In genomic region chr2:30106543-30106942, GRCh38 we compare ENCODE assay signal across 20 cellular contexts. TPM values are rescaled to one million over a fixed set of nuclear protein-coding genes. Genes with fewer than 3 reads are reported as not detected.
DNase-seq lines count a peak whose midpoint lies in the region; TF ChIP-seq lines count a peak whose summit lies in the region.
"Had no signal": no experiment of that assay in that cellular context is flagged by ENCODE, and none has a peak within 500 bp of the region (broad histone marks: within the 10 kb centered on the region; RNA-seq: fewer than 3 reads in every experiment).

No MANE protein-coding gene starts in this region.

- no peak overlapping the region for H2AFZ ChIP-seq in neuronal stem cell (ENCODE audit: low read length)

- no peak overlapping the region for H3K9ac ChIP-seq in neuronal stem cell (ENCODE audit: low read depth, low read length, poor library complexity)

- peak overlapping the region; percentile 67 for H2AK5ac ChIP-seq in neuronal stem cell (ENCODE audit: low read depth, low read length)

- no peak overlapping the region for H3K27ac ChIP-seq in neuronal stem cell (replicated peaks; ENCODE audit: low read length)
- H3K27ac ChIP-seq: adrenal gland, ovary had no signal

- peaks cover 0 to 10% (median 0%) of the 10 kb centered on the region in 3 experiments for H3K27me3 ChIP-seq in neuronal stem cell (ENCODE audit: control insufficient read depth in 3 of 3, insufficient read depth in 3 of 3, low read depth in 1 of 3, low read length in 3 of 3)
- H3K27me3 ChIP-seq: adrenal gland, BE2C, ovary had no signal

- no peak overlapping the region for H4K8ac ChIP-seq in neuronal stem cell (ENCODE audit: low read depth, low read length)

- H3K36me3 ChIP-seq in neuronal stem cell (replicated peaks in 1 of 2; ENCODE audit: control insufficient read depth in 2 of 2, insufficient read depth in 2 of 2, low read length in 2 of 2): no peaks in the 10 kb centered on the region
- H3K36me3 ChIP-seq: adrenal gland, BE2C, ovary had no signal

- H2BK120ac ChIP-seq in neuronal stem cell (ENCODE audit: low read depth, low read length): no peak overlapping the region

- DNase-seq in EH (ENCODE audit: low read depth) (peak; percentile 98), HT1080 (ENCODE audit: low read depth) (peak; percentile 42), astrocyte of the spinal cord (ENCODE audit: low read depth, low spot score) (peak; percentile 12), neuronal stem cell (ENCODE audit: low spot score) (no peak), DMS 273 (lab: John Stamatoyannopoulos, UW; ENCODE audit: unreplicated experiment) (no peak), DMS53 treated with DMSO at 0.1 percent for 48 hours (lab: John Stamatoyannopoulos, UW; ENCODE audit: unreplicated experiment) (no peak)
- DNase-seq in activated CD4-positive, alpha-beta T cell treated with anti-CD3 and anti-CD28 coated beads, Interleukin-2, amount 50 U/mL, for 1 hour: no peak
- DNase-seq: activated CD4-positive, CD25-positive, alpha-beta regulatory T cell treated with anti-CD3 and anti-CD28 coated beads, Interleukin-2, amount 50 U/mL, for 72 hours; activated CD8-positive, alpha-beta memory T cell treated with anti-CD3 and anti-CD28 coated beads, Interleukin-2, amount 10 ng/mL, durations not matched to agents 7 days and 5 days; BE2C; H9; MM.1S; NCI-H187 treated with DMSO at 0.1 percent for 48 hours; NCI-H446; ovary; SHP77; stimulated activated CD4-positive, alpha-beta T cell treated with anti-CD3 and anti-CD28 coated beads, Interleukin-4, amount 100 ng/mL, for 1 hour; substantia nigra; T-helper 2 cell had no signal

- H3K79me1 ChIP-seq in neuronal stem cell (ENCODE audit: low read depth, low read length): no peaks in the 10 kb centered on the region

- no peak overlapping the region for H2BK15ac ChIP-seq in neuronal stem cell (ENCODE audit: low read length)

- in situ Hi-C loops in astrocyte of the spinal cord (cut with HindIII; ENCODE audit: low sequenced_read_pairs): no loop called here

- no peak overlapping the region for H3K4me2 ChIP-seq in neuronal stem cell (ENCODE audit: insufficient read depth, low read length, poor library complexity, severe bottlenecking)

- peak overlapping the region; percentile 36 for H3K18ac ChIP-seq in neuronal stem cell (ENCODE audit: low read length)

- H2BK12ac ChIP-seq in neuronal stem cell (ENCODE audit: low read length): no peak overlapping the region

- no CpG with 5 or more reads among the region's 9 CpGs for WGBS in neuronal stem cell (ENCODE audit: extremely low coverage in 2 of 2, insufficient read length in 2 of 2, insufficient replicate concordance in 1 of 2), 2 donors

- no peaks in the 10 kb centered on the region for H3K9me3 ChIP-seq in neuronal stem cell (replicated peaks in 1 of 2; ENCODE audit: control insufficient read depth in 2 of 2, insufficient read depth in 1 of 2, low read depth in 1 of 2, low read length in 2 of 2)
- H3K9me3 ChIP-seq: adrenal gland, BE2C, ovary had no signal

- no peak overlapping the region for H2BK5ac ChIP-seq in neuronal stem cell (ENCODE audit: low read length)

- H3K14ac ChIP-seq in neuronal stem cell (ENCODE audit: low read length): no peak overlapping the region

- H4K91ac ChIP-seq in neuronal stem cell (ENCODE audit: low read depth, low read length, poor library complexity): no peak overlapping the region

- no peak overlapping the region for H3K4ac ChIP-seq in neuronal stem cell (ENCODE audit: low read length)

- H3K23ac ChIP-seq in neuronal stem cell (ENCODE audit: low read depth, low read length, poor library complexity): no peak overlapping the region

- TF ChIP-seq CTCF in astrocyte of the spinal cord (IDR thresholded peaks at IDR 0.05; ENCODE audit: low read depth, low read length): no peak

- H3K4me3 ChIP-seq in astrocyte of the spinal cord (ENCODE audit: low read depth, low read length) (no peak overlapping the region), neuronal stem cell (ENCODE audit: low read length in 2 of 2) (peak overlapping the region in 1 of 2 donors; percentile 18)
- H3K4me3 ChIP-seq: adrenal gland, ovary had no signal

- no peaks in the 10 kb centered on the region for H3K4me1 ChIP-seq in neuronal stem cell (ENCODE audit: control insufficient read depth in 2 of 2, insufficient read depth in 1 of 2, low read depth in 1 of 2, low read length in 2 of 2)
- H3K4me1 ChIP-seq: adrenal gland, BE2C had no signal

RNA-seq across cellular contexts. Expression of gene YPEL5, which starts 40.3 kb away (rescaled TPM):
- 17.0 and 25.5 TPM in 2 replicates for total RNA-seq in HT1080 (2014; rRNA removed; shearing (Covaris generic))
- polyA plus RNA-seq in HT1080 (2015; cell fraction: cytosol; rRNA removed): 39.6 and 50.1 TPM in 2 replicates
- polyA plus RNA-seq in HT1080 (2015; cell fraction: nucleus; rRNA removed): 38.6 and 40.8 TPM in 2 replicates
- polyA plus RNA-seq in neuronal stem cell (2013, experiment 1 of 2): 43.6 TPM
- polyA plus RNA-seq in neuronal stem cell (2013, experiment 2 of 2): 43.0 TPM

Comparison
In these comparisons a context has a peak if more than half of its experiments do, and no peak if none do; other contexts are left out.
1. DNase-seq: peak in EH (single experiment), HT1080 (single experiment) and astrocyte of the spinal cord (single experiment); none in neuronal stem cell (single experiment), activated CD4-positive, alpha-beta T cell treated with anti-CD3 and anti-CD28 coated beads, Interleukin-2, amount 50 U/mL, for 1 hour (single experiment), DMS 273 (single experiment) and DMS53 treated with DMSO at 0.1 percent for 48 hours (single experiment).